In the genomic region with DNA sequence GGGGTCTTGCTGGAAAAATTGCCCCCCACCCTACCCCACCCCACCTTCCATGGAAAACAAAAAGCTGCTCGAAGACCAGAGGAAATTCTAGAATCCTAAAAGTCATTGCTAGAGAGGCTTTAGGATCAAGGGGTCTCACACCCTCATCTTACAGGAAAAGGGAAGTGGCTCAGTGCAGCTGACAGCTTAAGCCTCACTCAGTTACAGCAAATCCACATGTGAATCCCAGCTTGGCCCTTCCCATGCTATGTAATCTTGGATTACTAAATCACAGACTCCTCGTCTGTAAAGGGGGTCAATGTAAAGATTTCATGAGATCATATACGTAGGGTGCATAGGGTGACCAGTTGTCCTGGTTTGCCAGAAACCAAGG, we compare ENCODE assay signal across 9 cellular contexts. TPM values are rescaled to one million over a fixed set of nuclear protein-coding genes. Genes with fewer than 3 reads are reported as not detected.
A peak's percentile ranks its signal among the peaks of the same experiment; 100 is the strongest.
DNase-seq lines count a peak whose midpoint lies in the region; ATAC-seq, FAIRE-seq and TF ChIP-seq lines count a peak whose summit lies in the region.
"Had no signal": no experiment of that assay in that cellular context is flagged by ENCODE, and none has a peak within 500 bp of the region (broad histone marks: within the 10 kb centered on the region; RNA-seq: fewer than 3 reads in every experiment).

No MANE protein-coding gene starts in this region.

- H3K36me3 ChIP-seq in astrocyte (ENCODE audit: insufficient read depth, low read length) (no peaks in the 10 kb centered on the region), liver (ENCODE audit: control insufficient read depth in 4 of 4, insufficient read depth in 3 of 4, low read depth in 1 of 4, low read length in 3 of 4) (peaks cover 0 to 2% (median 0%) of the 10 kb centered on the region in 4 donors)

- H3K4me2 ChIP-seq in astrocyte (ENCODE audit: low read length) = no peak overlapping the region

- H3K27ac ChIP-seq in astrocyte (ENCODE audit: low read depth, low read length) (no peak overlapping the region), liver (ENCODE audit: low read depth in 1 of 2, low read length in 2 of 2) (peak overlapping the region; percentile 19 to 21), temporal lobe (ENCODE audit: low read depth, low read length) (peak overlapping the region; percentile 46)

- H3K27me3 ChIP-seq in astrocyte (ENCODE audit: insufficient read depth, low read length) = no peaks in the 10 kb centered on the region
- no peaks in the 10 kb centered on the region for H3K27me3 ChIP-seq in liver (ENCODE audit: control insufficient read depth in 4 of 4, insufficient read depth in 4 of 4, low read length in 3 of 4)

- no peaks in the 10 kb centered on the region for H3K36me3 Mint-ChIP-seq in astrocyte (ENCODE audit: low read depth, unreplicated experiment)

- H3K79me2 ChIP-seq in astrocyte (ENCODE audit: insufficient read depth, low read length) = no peaks in the 10 kb centered on the region

- no peak for TF ChIP-seq RAD21 in liver (IDR thresholded peaks at IDR 0.05)

- H3K4me1 Mint-ChIP-seq in astrocyte (ENCODE audit: low read depth, unreplicated experiment) = peaks cover 13% of the 10 kb centered on the region

- ATAC-seq in GM21737 (IDR thresholded peaks at IDR 0.05; ENCODE audit: unreplicated experiment) = no peak
- ATAC-seq in HG03521 (IDR thresholded peaks at IDR 0.05; ENCODE audit: unreplicated experiment) = no peak
- no peak for ATAC-seq in GM19395 (IDR thresholded peaks at IDR 0.05; ENCODE audit: unreplicated experiment)

- H3K9me3 ChIP-seq in astrocyte (ENCODE audit: insufficient read depth, low read depth, low read length) = no peaks in the 10 kb centered on the region
- no peaks in the 10 kb centered on the region for H3K9me3 ChIP-seq in liver (ENCODE audit: control insufficient read depth in 4 of 4, low read length in 3 of 4)

- H2AFZ ChIP-seq in astrocyte (ENCODE audit: low read depth, low read length) = no peak overlapping the region

- DNase-seq in KBM-7 (peak; percentile 62), astrocyte (ENCODE audit: low read depth) (no peak)
- DNase-seq: T1000 had no signal

- H4K20me1 ChIP-seq in astrocyte (ENCODE audit: insufficient read depth, low read length) = no peaks in the 10 kb centered on the region

- no peak for FAIRE-seq in astrocyte (lab: Jason Lieb, UNC)

- TF ChIP-seq CTCF in astrocyte (IDR thresholded peaks at IDR 0.05; ENCODE audit: insufficient read depth, low read depth, low read length) (no peak), liver (IDR thresholded peaks at IDR 0.05; ENCODE audit: low read depth, low read length, missing input control) (no peak)

- H3K9ac ChIP-seq in astrocyte (ENCODE audit: low read length) (no peak overlapping the region), liver (ENCODE audit: low read depth in 1 of 2, low read length in 2 of 2) (no peak overlapping the region)

- peaks cover 12% of the 10 kb centered on the region for H3K27me3 Mint-ChIP-seq in astrocyte (ENCODE audit: low read depth, unreplicated experiment)

- 61% methylated on average over 3 of the region's 3 CpGs for WGBS in liver

- no peak overlapping the region for H3K4me3 ChIP-seq in astrocyte (ENCODE audit: insufficient read depth, low read depth, low read length)
- H3K4me3 ChIP-seq in liver (ENCODE audit: low read depth in 1 of 3, low read length in 3 of 3) = no peak overlapping the region

- no peaks in the 10 kb centered on the region for H3K9me3 Mint-ChIP-seq in astrocyte (ENCODE audit: unreplicated experiment)

- H3K4me1 ChIP-seq in astrocyte (ENCODE audit: insufficient read depth, low read length) (no peaks in the 10 kb centered on the region), liver (ENCODE audit: control insufficient read depth in 4 of 4, insufficient read depth in 4 of 4, low read length in 3 of 4) (peaks cover 2 to 13% (median 3%) of the 10 kb centered on the region in 4 donors)

- H3K4me3 Mint-ChIP-seq in astrocyte (ENCODE audit: unreplicated experiment) = no peak overlapping the region

- peak overlapping the region; percentile 63 for H3K27ac Mint-ChIP-seq in astrocyte (ENCODE audit: unreplicated experiment)

- in situ Hi-C loops in KBM-7 (cut with MboI; ENCODE audit: low pct_unique_long_range_greater_than_20kb, low sequenced_read_pairs) = no loop called here

TF ChIP-seq in liver, 16 proteins besides CTCF, POLR2A, EP300 and RAD21:
- TF ChIP-seq, protein P1, sequence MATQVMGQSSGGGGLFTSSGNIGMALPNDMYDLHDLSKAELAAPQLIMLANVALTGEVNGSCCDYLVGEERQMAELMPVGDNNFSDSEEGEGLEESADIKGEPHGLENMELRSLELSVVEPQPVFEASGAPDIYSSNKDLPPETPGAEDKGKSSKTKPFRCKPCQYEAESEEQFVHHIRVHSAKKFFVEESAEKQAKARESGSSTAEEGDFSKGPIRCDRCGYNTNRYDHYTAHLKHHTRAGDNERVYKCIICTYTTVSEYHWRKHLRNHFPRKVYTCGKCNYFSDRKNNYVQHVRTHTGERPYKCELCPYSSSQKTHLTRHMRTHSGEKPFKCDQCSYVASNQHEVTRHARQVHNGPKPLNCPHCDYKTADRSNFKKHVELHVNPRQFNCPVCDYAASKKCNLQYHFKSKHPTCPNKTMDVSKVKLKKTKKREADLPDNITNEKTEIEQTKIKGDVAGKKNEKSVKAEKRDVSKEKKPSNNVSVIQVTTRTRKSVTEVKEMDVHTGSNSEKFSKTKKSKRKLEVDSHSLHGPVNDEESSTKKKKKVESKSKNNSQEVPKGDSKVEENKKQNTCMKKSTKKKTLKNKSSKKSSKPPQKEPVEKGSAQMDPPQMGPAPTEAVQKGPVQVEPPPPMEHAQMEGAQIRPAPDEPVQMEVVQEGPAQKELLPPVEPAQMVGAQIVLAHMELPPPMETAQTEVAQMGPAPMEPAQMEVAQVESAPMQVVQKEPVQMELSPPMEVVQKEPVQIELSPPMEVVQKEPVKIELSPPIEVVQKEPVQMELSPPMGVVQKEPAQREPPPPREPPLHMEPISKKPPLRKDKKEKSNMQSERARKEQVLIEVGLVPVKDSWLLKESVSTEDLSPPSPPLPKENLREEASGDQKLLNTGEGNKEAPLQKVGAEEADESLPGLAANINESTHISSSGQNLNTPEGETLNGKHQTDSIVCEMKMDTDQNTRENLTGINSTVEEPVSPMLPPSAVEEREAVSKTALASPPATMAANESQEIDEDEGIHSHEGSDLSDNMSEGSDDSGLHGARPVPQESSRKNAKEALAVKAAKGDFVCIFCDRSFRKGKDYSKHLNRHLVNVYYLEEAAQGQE (IDR thresholded peaks at IDR 0.05) = no peak
- no peak for TF ChIP-seq YY1 (IDR thresholded peaks at IDR 0.05)

RNA-seq across cellular contexts. Expression of gene CMKLR1, which starts 25.9 kb away (rescaled TPM):
- total RNA-seq in astrocyte (0.57 and 2.2 TPM in 2 replicates), liver (10 to 100 TPM in 1 of 2 donors, 1 to 10 TPM in 1; 7.4 to 13.7 TPM), temporal lobe (0.98 TPM)
- 1 to 10 TPM in 1 of 2 donors, under 1 TPM in 1; 0.67 to 4.2 TPM for polyA plus RNA-seq in liver
- total RNA-seq: NCI-H460 had no signal
